Comparison of ENCODE assay signal across 1 cellular context in genomic region chr1:18923721-18924610, GRCh38.
TF ChIP-seq lines count a peak whose summit lies in the region.

No MANE protein-coding gene starts in this region.

TF ChIP-seq in HepG2, 621 proteins besides CTCF, POLR2A, EP300 and RAD21:
- TF ChIP-seq, protein P1, sequence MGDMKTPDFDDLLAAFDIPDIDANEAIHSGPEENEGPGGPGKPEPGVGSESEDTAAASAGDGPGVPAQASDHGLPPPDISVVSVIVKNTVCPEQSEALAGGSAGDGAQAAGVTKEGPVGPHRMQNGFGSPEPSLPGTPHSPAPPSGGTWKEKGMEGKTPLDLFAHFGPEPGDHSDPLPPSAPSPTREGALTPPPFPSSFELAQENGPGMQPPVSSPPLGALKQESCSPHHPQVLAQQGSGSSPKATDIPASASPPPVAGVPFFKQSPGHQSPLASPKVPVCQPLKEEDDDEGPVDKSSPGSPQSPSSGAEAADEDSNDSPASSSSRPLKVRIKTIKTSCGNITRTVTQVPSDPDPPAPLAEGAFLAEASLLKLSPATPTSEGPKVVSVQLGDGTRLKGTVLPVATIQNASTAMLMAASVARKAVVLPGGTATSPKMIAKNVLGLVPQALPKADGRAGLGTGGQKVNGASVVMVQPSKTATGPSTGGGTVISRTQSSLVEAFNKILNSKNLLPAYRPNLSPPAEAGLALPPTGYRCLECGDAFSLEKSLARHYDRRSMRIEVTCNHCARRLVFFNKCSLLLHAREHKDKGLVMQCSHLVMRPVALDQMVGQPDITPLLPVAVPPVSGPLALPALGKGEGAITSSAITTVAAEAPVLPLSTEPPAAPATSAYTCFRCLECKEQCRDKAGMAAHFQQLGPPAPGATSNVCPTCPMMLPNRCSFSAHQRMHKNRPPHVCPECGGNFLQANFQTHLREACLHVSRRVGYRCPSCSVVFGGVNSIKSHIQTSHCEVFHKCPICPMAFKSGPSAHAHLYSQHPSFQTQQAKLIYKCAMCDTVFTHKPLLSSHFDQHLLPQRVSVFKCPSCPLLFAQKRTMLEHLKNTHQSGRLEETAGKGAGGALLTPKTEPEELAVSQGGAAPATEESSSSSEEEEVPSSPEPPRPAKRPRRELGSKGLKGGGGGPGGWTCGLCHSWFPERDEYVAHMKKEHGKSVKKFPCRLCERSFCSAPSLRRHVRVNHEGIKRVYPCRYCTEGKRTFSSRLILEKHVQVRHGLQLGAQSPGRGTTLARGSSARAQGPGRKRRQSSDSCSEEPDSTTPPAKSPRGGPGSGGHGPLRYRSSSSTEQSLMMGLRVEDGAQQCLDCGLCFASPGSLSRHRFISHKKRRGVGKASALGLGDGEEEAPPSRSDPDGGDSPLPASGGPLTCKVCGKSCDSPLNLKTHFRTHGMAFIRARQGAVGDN (CRISPR knock-in tag; IDR thresholded peaks at IDR 0.05) = peak; percentile 20; the same call in 1 of the 2 replicates
- TF ChIP-seq HINFP (CRISPR knock-in tag; IDR thresholded peaks at IDR 0.05; ENCODE audit: low read depth) (no peak), ZNF34 (CRISPR knock-in tag; IDR thresholded peaks at IDR 0.05; ENCODE audit: borderline replicate concordance) (no peak), ZNF234 (CRISPR knock-in tag; conservative IDR thresholded peaks at IDR 0.05) (no peak), KLF13 (CRISPR knock-in tag; IDR thresholded peaks at IDR 0.05) (no peak), FOXK2 (IDR thresholded peaks at IDR 0.05) (no peak), ZBTB38 (CRISPR knock-in tag; IDR thresholded peaks at IDR 0.05) (peak; percentile 49)
